18 cellular contexts compared by ENCODE assay signal in genomic region chr12:51695241-51696010, GRCh38.
"Had no signal": no experiment of that assay in that cellular context is flagged by ENCODE, and none has a peak within 500 bp of the region (broad histone marks: within the 10 kb centered on the region; RNA-seq: fewer than 3 reads in every experiment).

No MANE protein-coding gene starts in this region.

- H3K9me3 ChIP-seq: mucosa of descending colon, prostate gland, right atrium auricular region, stomach, vagina had no signal

- ATAC-seq: activated CD4-positive, CD25-positive, alpha-beta regulatory T cell treated with anti-CD3 and anti-CD28 coated beads, Interleukin-2, amount 50 U/mL, for 24 hours; activated CD8-positive, alpha-beta T cell treated with anti-CD3 and anti-CD28 coated beads, Interleukin-2, amount 10 ng/mL, durations not matched to agents 7 days and 5 days; activated T-cell treated with anti-CD3 and anti-CD28 coated beads, Interleukin-2, amount 50 U/mL, for 4 hours; mucosa of descending colon; naive thymus-derived CD4-positive, alpha-beta T cell had no signal

- H3K4me3 ChIP-seq: coronary artery, mucosa of descending colon, prostate gland, right atrium auricular region, stomach, vagina had no signal

- H3K27ac Mint-ChIP-seq: activated CD4-positive, alpha-beta T cell treated with anti-CD3 and anti-CD28 coated beads, Interleukin-2, amount 10 ng/mL, durations not matched to agents 7 days and 5 days; activated CD8-positive, alpha-beta T cell treated with anti-CD3 and anti-CD28 coated beads, Interleukin-2, amount 10 ng/mL, durations not matched to agents 7 days and 5 days; activated naive CD4-positive, alpha-beta T cell treated with anti-CD3 and anti-CD28 coated beads for 36 hours; memory B cell; naive thymus-derived CD4-positive, alpha-beta T cell had no signal

- H3K4me3 Mint-ChIP-seq: activated CD4-positive, alpha-beta T cell treated with anti-CD3 and anti-CD28 coated beads, Interleukin-2, amount 10 ng/mL, durations not matched to agents 7 days and 5 days; activated CD8-positive, alpha-beta T cell treated with anti-CD3 and anti-CD28 coated beads, Interleukin-2, amount 10 ng/mL, durations not matched to agents 7 days and 5 days; activated naive CD4-positive, alpha-beta T cell treated with anti-CD3 and anti-CD28 coated beads for 36 hours; activated T-cell treated with anti-CD3 and anti-CD28 coated beads, Interleukin-2, amount 50 U/mL, for 4 hours; central memory CD8-positive, alpha-beta T cell; memory B cell; naive thymus-derived CD4-positive, alpha-beta T cell had no signal

- H3K9me3 Mint-ChIP-seq: activated CD4-positive, alpha-beta T cell treated with anti-CD3 and anti-CD28 coated beads, Interleukin-2, amount 10 ng/mL, durations not matched to agents 7 days and 5 days; activated naive CD4-positive, alpha-beta T cell treated with anti-CD3 and anti-CD28 coated beads for 36 hours; activated T-cell treated with anti-CD3 and anti-CD28 coated beads, Interleukin-2, amount 50 U/mL, for 4 hours; central memory CD8-positive, alpha-beta T cell; memory B cell; naive thymus-derived CD4-positive, alpha-beta T cell had no signal

- H3K27ac ChIP-seq: coronary artery, prostate gland, right atrium auricular region, stomach, vagina had no signal

- H3K36me3 ChIP-seq: prostate gland, right atrium auricular region, stomach, vagina had no signal

- H3K4me1 Mint-ChIP-seq: activated CD4-positive, alpha-beta T cell treated with anti-CD3 and anti-CD28 coated beads, Interleukin-2, amount 10 ng/mL, durations not matched to agents 7 days and 5 days; central memory CD8-positive, alpha-beta T cell; memory B cell had no signal

- H3K4me1 ChIP-seq: prostate gland, right atrium auricular region, stomach, vagina had no signal

- H3K27me3 ChIP-seq: right atrium auricular region, stomach, vagina had no signal

- H3K27me3 Mint-ChIP-seq: activated CD4-positive, alpha-beta T cell treated with anti-CD3 and anti-CD28 coated beads, Interleukin-2, amount 10 ng/mL, durations not matched to agents 7 days and 5 days had no signal

- DNase-seq: activated CD4-positive, alpha-beta T cell treated with anti-CD3 and anti-CD28 coated beads, Interleukin-2, amount 10 ng/mL, durations not matched to agents 7 days and 5 days; activated CD8-positive, alpha-beta T cell treated with anti-CD3 and anti-CD28 coated beads, Interleukin-2, amount 10 ng/mL, durations not matched to agents 7 days and 5 days; activated naive CD4-positive, alpha-beta T cell treated with anti-CD3 and anti-CD28 coated beads for 36 hours; activated T-cell treated with anti-CD3 and anti-CD28 coated beads, Interleukin-2, amount 50 U/mL, for 4 hours; aorta; mucosa of descending colon; naive thymus-derived CD4-positive, alpha-beta T cell; stimulated activated CD4-positive, alpha-beta T cell treated with anti-CD3 and anti-CD28 coated beads, Interleukin-15, amount 100 ng/mL, for 24 hours; stimulated activated CD4-positive, alpha-beta T cell treated with anti-CD3 and anti-CD28 coated beads, Interleukin-2, amount 100 ng/mL, for 48 hours; stomach; trophoblast cell had no signal
